Comparison of ENCODE assay signal across 8 cellular contexts in the genomic region with DNA sequence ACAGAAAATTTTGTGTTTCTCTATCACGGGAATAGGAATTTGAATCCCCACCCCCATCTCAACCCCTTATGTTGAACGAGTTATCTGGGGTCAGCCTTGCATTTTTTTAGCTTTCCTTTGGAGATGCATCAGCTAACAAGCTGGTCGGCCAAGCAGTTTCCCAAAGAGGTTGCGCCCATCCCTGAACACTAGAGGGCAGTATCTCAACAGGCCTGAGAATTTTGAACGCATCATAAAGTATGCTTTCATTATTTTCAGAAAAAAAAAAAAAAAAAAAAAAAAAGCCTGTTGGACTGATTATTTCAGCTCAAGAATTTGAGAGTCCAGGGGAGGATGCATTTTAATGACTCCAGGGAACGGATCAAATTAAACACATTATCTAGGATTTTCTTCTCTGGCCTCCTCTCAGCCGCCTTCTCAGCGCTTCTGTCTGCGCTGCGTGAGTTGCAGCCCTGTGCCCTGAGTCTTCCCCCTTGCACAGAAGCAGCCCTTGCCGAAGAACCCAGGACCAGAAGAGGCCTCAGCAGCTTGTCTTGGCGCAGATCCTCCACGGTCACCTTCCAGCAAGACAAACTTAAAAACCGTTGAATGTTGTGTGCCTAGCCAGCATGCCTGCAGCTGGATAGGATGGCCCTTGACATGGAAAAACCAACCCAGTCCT.
DNase-seq lines count a peak whose midpoint lies in the region; ATAC-seq and TF ChIP-seq lines count a peak whose summit lies in the region.

No MANE protein-coding gene starts in this region.

- H3K4me1 ChIP-seq in ACC112 (ENCODE audit: control insufficient read depth, insufficient read depth, low read length, unreplicated experiment) (no peaks in the 10 kb centered on the region), left lung (no peaks in the 10 kb centered on the region)

- peak; percentile 91 for ATAC-seq in left lung
- no peak for ATAC-seq in HG02642 (IDR thresholded peaks at IDR 0.05; ENCODE audit: poor library complexity, unreplicated experiment)

- no peaks in the 10 kb centered on the region for H3K9me3 Mint-ChIP-seq in chondrocyte (ENCODE audit: low read depth)

- peak; percentile 58 for DNase-seq in GM13977 (ENCODE audit: low spot score)
- DNase-seq in NCI-H1694 (lab: John Stamatoyannopoulos, UW), result peak; percentile 39
- no peak for DNase-seq in chondrocyte (ENCODE audit: low spot score)
- peak in 1 of 2 donors; percentile 41 for DNase-seq in left lung
- peak; percentile 29 to 34 for DNase-seq in stimulated activated CD4-positive, alpha-beta T cell treated with anti-CD3 and anti-CD28 coated beads, Interleukin-4, amount 100 ng/mL, for 4 hours

- no peak overlapping the region for H3K27ac Mint-ChIP-seq in chondrocyte (ENCODE audit: unreplicated experiment)

- no peak overlapping the region for H3K27ac ChIP-seq in ACC112 (ENCODE audit: low read depth, low read length)
- peak overlapping the region; percentile 35; the same call in 1 of the 2 replicates for H3K27ac ChIP-seq in VCaP
- H3K27ac ChIP-seq in left lung, result no peak overlapping the region

- H3K4me3 ChIP-seq in ACC112 (ENCODE audit: low read depth, low read length), result peak overlapping the region; percentile 69
- H3K4me3 ChIP-seq in left lung, result no peak overlapping the region

- intact Hi-C loops in left lung (cut with DNase I), result no loop called here

- H2AFZ ChIP-seq in ACC112 (ENCODE audit: low read length, unreplicated experiment), result peak overlapping the region; percentile 23

- H3K79me2 ChIP-seq in ACC112 (ENCODE audit: control insufficient read depth, insufficient read depth, low read length, unreplicated experiment), result no peaks in the 10 kb centered on the region

- H3K4me1 Mint-ChIP-seq in chondrocyte (ENCODE audit: low read depth), result no peaks in the 10 kb centered on the region

- H3K9me3 ChIP-seq in left lung, result no peaks in the 10 kb centered on the region

- peak; percentile 86 for TF ChIP-seq CTCF in GM13977 (IDR thresholded peaks at IDR 0.05; ENCODE audit: extremely low read depth, insufficient read depth, missing control alignments)
- peak; percentile 90 for TF ChIP-seq CTCF in VCaP (conservative IDR thresholded peaks at IDR 0.05)
- TF ChIP-seq CTCF in chondrocyte (IDR thresholded peaks at IDR 0.05), result peak; percentile 87
- peak; percentile 72 to 89 for TF ChIP-seq CTCF in left lung (IDR thresholded peaks at IDR 0.05)

- peaks cover 9% of the 10 kb centered on the region for H3K27me3 Mint-ChIP-seq in chondrocyte (ENCODE audit: low read depth)

- H3K27me3 ChIP-seq in ACC112 (ENCODE audit: insufficient read depth, low read length), result peaks cover 16% of the 10 kb centered on the region; the same call in 1 of the 2 replicates
- H3K27me3 ChIP-seq in left lung, result no peaks in the 10 kb centered on the region

- no peak overlapping the region for H3K4me3 Mint-ChIP-seq in chondrocyte (ENCODE audit: unreplicated experiment)

- no peaks in the 10 kb centered on the region for H3K36me3 ChIP-seq in ACC112 (ENCODE audit: insufficient read depth, low read length)
- H3K36me3 ChIP-seq in left lung, result no peaks in the 10 kb centered on the region

- no peaks in the 10 kb centered on the region for H3K36me3 Mint-ChIP-seq in chondrocyte (ENCODE audit: low read depth)

- in situ Hi-C loops in GM13977 (cut with MboI; ENCODE audit: low pct_unique_long_range_greater_than_20kb, low sequenced_read_pairs, unreplicated experiment), result loop anchor here (25.0 kb wide), 1 partner anchor 427 kb away; no protein-coding TSS in a partner anchor
